ENCODE assay signal across 9 cellular contexts in the genomic region with DNA sequence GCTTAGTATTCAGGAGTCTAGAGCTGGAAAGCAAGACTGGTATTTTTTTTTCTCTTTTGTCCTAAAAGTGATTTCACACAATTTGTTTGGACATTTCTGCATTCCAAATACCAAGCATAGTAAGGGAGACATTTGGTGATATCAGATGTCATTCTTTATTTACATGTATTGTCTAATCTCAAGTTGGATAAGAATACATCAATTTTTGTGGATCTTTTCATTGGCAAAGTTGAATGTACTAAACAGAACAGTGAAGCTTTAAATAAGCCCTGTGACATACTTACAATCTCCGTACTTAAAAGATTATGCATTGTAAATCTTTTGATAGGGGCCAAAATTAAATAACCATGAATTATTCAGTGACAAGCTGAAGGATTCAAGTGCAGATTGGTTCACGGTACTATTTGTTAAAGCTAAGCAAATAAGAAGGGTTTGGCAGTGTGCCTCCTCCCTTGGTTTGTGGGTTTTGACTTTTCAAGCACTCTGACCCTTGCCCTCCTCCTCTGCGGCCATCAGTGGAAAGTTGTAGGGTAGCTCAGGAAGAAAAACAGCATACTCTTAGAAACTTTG.
DNase-seq lines count a peak whose midpoint lies in the region; ATAC-seq, FAIRE-seq and TF ChIP-seq lines count a peak whose summit lies in the region.
"Had no signal": no experiment of that assay in that cellular context is flagged by ENCODE, and none has a peak within 500 bp of the region (broad histone marks: within the 10 kb centered on the region; RNA-seq: fewer than 3 reads in every experiment).

No MANE protein-coding gene starts in this region.

- TF ChIP-seq CTCF in PC-3 (conservative IDR thresholded peaks at IDR 0.05; ENCODE audit: low read depth, low read length) = no peak

- no peak overlapping the region for H3K9ac ChIP-seq in PC-3 (ENCODE audit: low read length)

- H3K79me2 ChIP-seq in PC-3 (ENCODE audit: low read length) = no peaks in the 10 kb centered on the region

- intact Hi-C loops in PC-3 (cut with micrococcal nuclease) = no loop called here

- H3K4me1 ChIP-seq in PC-3 (ENCODE audit: insufficient read depth, low read length) = no peaks in the 10 kb centered on the region
- no peaks in the 10 kb centered on the region for H3K4me1 ChIP-seq in small intestine (ENCODE audit: control insufficient read depth in 2 of 2, insufficient read depth in 1 of 2, low read depth in 1 of 2, low read length in 1 of 2)

- 17 to 27% (median 19%) methylated on average over 3 of the region's 3 CpGs for WGBS in small intestine, 3 donors

- no peak overlapping the region for H2AFZ ChIP-seq in PC-3 (ENCODE audit: low read length)

- H3K36me3 ChIP-seq in PC-3 (ENCODE audit: low read depth, low read length) = no peaks in the 10 kb centered on the region
- no peaks in the 10 kb centered on the region for H3K36me3 ChIP-seq in small intestine (ENCODE audit: control insufficient read depth in 2 of 2, insufficient read depth in 2 of 2, low read length in 2 of 2)

- no peaks in the 10 kb centered on the region for H3K9me2 ChIP-seq in PC-3 (replicated peaks; ENCODE audit: low read length)

- CTCF ChIA-PET in PC-3 (lab: Charles Lee) = no interaction called here

- H4K20me1 ChIP-seq in PC-3 (ENCODE audit: low read length) = no peaks in the 10 kb centered on the region

- POLR2A ChIA-PET in PC-3 (lab: Charles Lee; ENCODE audit: unreplicated experiment) = no interaction called here

- H3K27ac ChIP-seq in PC-3 (ENCODE audit: low read length) = no peak overlapping the region
- no peak overlapping the region for H3K27ac ChIP-seq in small intestine (ENCODE audit: low read depth in 1 of 2, low read length in 1 of 2)

- DNase-seq in HT-29 (ENCODE audit: low spot score) (peak; percentile 75), PC-3 (peak; percentile 48), foreskin melanocyte (peak; percentile 13), small intestine (peak; percentile 3), GM19240 (ENCODE audit: insufficient read length, low spot score) (no peak)
- DNase-seq in central memory CD4-positive, alpha-beta T cell = no peak
- DNase-seq in activated CD4-positive, alpha-beta T cell treated with anti-CD3 and anti-CD28 coated beads, Interleukin-2, amount 50 U/mL, for 4 hours = no peak
- DNase-seq: activated T-cell treated with anti-CD3 and anti-CD28 coated beads, Interleukin-2, amount 50 U/mL, for 72 hours; NCI-H1436 had no signal

- no TSS peak for BruUV-seq in PC-3 (replicated peaks; lab: Mats Ljungman, UMichigan)

- no peak overlapping the region for H3K4me3 ChIP-seq in PC-3 (ENCODE audit: low read length)
- no peak overlapping the region for H3K4me3 ChIP-seq in small intestine (ENCODE audit: low read depth in 1 of 2, low read length in 2 of 2)

- FAIRE-seq in small intestine (lab: Jason Lieb, UNC) = no peak

- H3F3A ChIP-seq in PC-3 (ENCODE audit: low read length, unreplicated experiment) = no peaks in the 10 kb centered on the region

- no peak overlapping the region for H3K4me2 ChIP-seq in PC-3 (ENCODE audit: low read length)

- H3K9me3 ChIP-seq in PC-3 (ENCODE audit: low read length) (no peaks in the 10 kb centered on the region), small intestine (ENCODE audit: control insufficient read depth, low read depth) (no peaks in the 10 kb centered on the region)

- H3K27me3 ChIP-seq in PC-3 (ENCODE audit: low read length) = no peaks in the 10 kb centered on the region
- H3K27me3 ChIP-seq in small intestine (ENCODE audit: control insufficient read depth in 2 of 2, insufficient read depth in 2 of 2, low read length in 2 of 2) = no peaks in the 10 kb centered on the region

- ATAC-seq in PC-3 = no peak
- ATAC-seq: activated T-cell treated with anti-CD3 and anti-CD28 coated beads, Interleukin-2, amount 50 U/mL, for 72 hours had no signal

Comparison
In these comparisons a context has a peak if more than half of its experiments do, and no peak if none do; other contexts are left out.
1. DNase-seq: peak in HT-29 (single experiment), PC-3 (single experiment), foreskin melanocyte (single experiment) and small intestine (single experiment); none in GM19240 (single experiment), central memory CD4-positive, alpha-beta T cell (single experiment) and activated CD4-positive, alpha-beta T cell treated with anti-CD3 and anti-CD28 coated beads, Interleukin-2, amount 50 U/mL, for 4 hours (0 of 2).